Comparison of ENCODE assay signal across 8 cellular contexts in the genomic region with DNA sequence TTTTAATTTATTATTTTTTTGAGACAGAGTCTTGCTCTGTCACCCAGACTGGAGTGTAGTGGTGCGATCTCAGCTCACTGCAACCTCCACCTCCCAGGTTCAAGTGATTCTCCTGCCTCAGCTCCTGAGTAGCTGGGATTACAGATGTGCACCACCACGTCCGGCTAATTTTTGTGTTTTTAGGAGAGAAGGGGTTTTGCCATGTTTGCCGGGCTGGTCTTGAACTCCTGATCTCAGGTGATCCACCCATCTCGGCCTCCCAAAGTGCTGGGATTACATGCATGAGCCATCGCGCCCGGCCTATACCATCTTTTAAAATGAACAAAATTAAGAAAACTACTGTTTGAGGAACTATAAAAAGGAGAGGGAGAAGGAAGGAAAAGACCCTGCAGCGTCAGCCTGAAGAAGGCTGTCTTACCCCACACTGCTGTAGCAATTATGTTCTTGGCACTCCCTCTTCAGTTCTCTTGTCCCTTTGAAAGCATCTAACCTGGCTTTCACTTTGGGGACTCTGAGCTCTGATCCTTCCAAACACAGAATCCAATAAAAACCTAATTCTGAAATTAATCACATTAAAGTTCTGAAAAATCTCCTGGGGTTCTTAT. TPM values are rescaled to one million over a fixed set of nuclear protein-coding genes. Genes with fewer than 3 reads are reported as not detected.
DNase-seq lines count a peak whose midpoint lies in the region; ATAC-seq and TF ChIP-seq lines count a peak whose summit lies in the region.
"Not testable (repeated sequence)": the region's sequence is repeated elsewhere in the genome, so short reads cannot be mapped to it uniquely, and the experiment has no call there.

No MANE protein-coding gene starts in this region.

- TF ChIP-seq POLR2A in vagina (IDR thresholded peaks at IDR 0.05): not testable (repeated sequence)

- not testable (repeated sequence) for TF ChIP-seq CTCF in HFFc6 (IDR thresholded peaks at IDR 0.05); PC-9 (conservative IDR thresholded peaks at IDR 0.05); left ventricle myocardium inferior (IDR thresholded peaks at IDR 0.05; ENCODE audit: borderline replicate concordance); vagina (IDR thresholded peaks at IDR 0.05)

- not testable (repeated sequence) for H4K20me1 ChIP-seq in PC-9 (ENCODE audit: insufficient read depth)

- not testable (repeated sequence) for H2AFZ ChIP-seq in PC-9

- H3F3A ChIP-seq in PC-9 (ENCODE audit: insufficient read depth, low read depth): peaks cover 82% of the 10 kb centered on the region

- H3K4me1 ChIP-seq in PC-9 (replicated peaks; ENCODE audit: insufficient read depth) (peaks cover 72% of the 10 kb centered on the region), left ventricle myocardium inferior (peaks cover 66% of the 10 kb centered on the region), vagina (peaks cover 73% of the 10 kb centered on the region)

- not testable (repeated sequence) for BruUV-seq in PC-9 (replicated peaks; lab: Mats Ljungman, UMichigan)

- peaks cover 58% of the 10 kb centered on the region for H3K4me1 Mint-ChIP-seq in HFFc6 (ENCODE audit: low read depth)
- peaks cover 61% of the 10 kb centered on the region for H3K4me1 Mint-ChIP-seq in activated CD8-positive, alpha-beta memory T cell treated with anti-CD3 and anti-CD28 coated beads, Interleukin-2, amount 10 ng/mL, durations not matched to agents 7 days and 5 days
- H3K4me1 Mint-ChIP-seq in central memory CD8-positive, alpha-beta T cell: peaks cover 26% of the 10 kb centered on the region
- peaks cover 35 to 48% of the 10 kb centered on the region in 2 donors for H3K4me1 Mint-ChIP-seq in natural killer cell treated with Interleukin-12 subunit alpha and Interleukin-12 subunit beta and Interleukin-15 and Interleukin-18, amount 100 ng/mL, for 72 hours (ENCODE audit: low read depth in 2 of 2)
- H3K4me1 Mint-ChIP-seq in stimulated activated memory B cell treated with anti-CD40 and anti-IgM and Interleukin-4, amounts not matched to agents 10 μg/mL and 1 μg/mL and 100 μg/mL, for 72 hours: peaks cover 46% of the 10 kb centered on the region

- not testable (repeated sequence) for ATAC-seq in activated CD8-positive, alpha-beta memory T cell treated with anti-CD3 and anti-CD28 coated beads, Interleukin-2, amount 10 ng/mL, durations not matched to agents 7 days and 5 days; central memory CD8-positive, alpha-beta T cell (replicated peaks; ENCODE audit: extremely low read depth, poor library complexity, severe bottlenecking); natural killer cell treated with Interleukin-12 subunit alpha and Interleukin-12 subunit beta and Interleukin-15 and Interleukin-18, amount 100 ng/mL, for 72 hours; stimulated activated memory B cell treated with anti-CD40 and anti-IgM and Interleukin-4, amounts not matched to agents 10 μg/mL and 1 μg/mL and 100 μg/mL, for 72 hours

- H3K27ac Mint-ChIP-seq in HFFc6: peak overlapping the region; percentile 43; the same call in 1 of the 2 replicates
- peak overlapping the region; percentile 54 for H3K27ac Mint-ChIP-seq in activated CD8-positive, alpha-beta memory T cell treated with anti-CD3 and anti-CD28 coated beads, Interleukin-2, amount 10 ng/mL, durations not matched to agents 7 days and 5 days
- not testable (repeated sequence) for H3K27ac Mint-ChIP-seq in central memory CD8-positive, alpha-beta T cell (ENCODE audit: low read depth)
- H3K27ac Mint-ChIP-seq in natural killer cell treated with Interleukin-12 subunit alpha and Interleukin-12 subunit beta and Interleukin-15 and Interleukin-18, amount 100 ng/mL, for 72 hours: peak overlapping the region; percentile 89 to 94
- H3K27ac Mint-ChIP-seq in stimulated activated memory B cell treated with anti-CD40 and anti-IgM and Interleukin-4, amounts not matched to agents 10 μg/mL and 1 μg/mL and 100 μg/mL, for 72 hours: peak overlapping the region; percentile 93

- POLR2A ChIA-PET in PC-9 (lab: Charles Lee; ENCODE audit: unreplicated experiment): not testable (repeated sequence)

- DNase-seq in HFFc6; PC-9; activated CD8-positive, alpha-beta memory T cell treated with anti-CD3 and anti-CD28 coated beads, Interleukin-2, amount 10 ng/mL, durations not matched to agents 7 days and 5 days; central memory CD8-positive, alpha-beta T cell (ENCODE audit: low spot score in 2 of 2); left ventricle myocardium inferior; natural killer cell treated with Interleukin-12 subunit alpha and Interleukin-12 subunit beta and Interleukin-15 and Interleukin-18, amount 100 ng/mL, for 72 hours (ENCODE audit: low spot score); vagina (ENCODE audit: extremely low spot score in 2 of 2): not testable (repeated sequence)

- not testable (repeated sequence) for H3K9me2 ChIP-seq in PC-9 (ENCODE audit: insufficient read depth)

- not testable (repeated sequence) for H3K27me3 Mint-ChIP-seq in HFFc6 (ENCODE audit: insufficient read depth); activated CD8-positive, alpha-beta memory T cell treated with anti-CD3 and anti-CD28 coated beads, Interleukin-2, amount 10 ng/mL, durations not matched to agents 7 days and 5 days; central memory CD8-positive, alpha-beta T cell; natural killer cell treated with Interleukin-12 subunit alpha and Interleukin-12 subunit beta and Interleukin-15 and Interleukin-18, amount 100 ng/mL, for 72 hours; stimulated activated memory B cell treated with anti-CD40 and anti-IgM and Interleukin-4, amounts not matched to agents 10 μg/mL and 1 μg/mL and 100 μg/mL, for 72 hours

- H3K9me3 ChIP-seq in PC-9 (ENCODE audit: insufficient read depth, low read depth); left ventricle myocardium inferior (replicated peaks); vagina: not testable (repeated sequence)

- not testable (repeated sequence) for H3K4me3 ChIP-seq in PC-9, left ventricle myocardium inferior, vagina

- not testable (repeated sequence) for H3K27me3 ChIP-seq in PC-9 (ENCODE audit: insufficient read depth, low read depth); left ventricle myocardium inferior (ENCODE audit: low read depth); vagina

- H3K27ac ChIP-seq in PC-9: peak overlapping the region; percentile 98
- peak overlapping the region; percentile 98 for H3K27ac ChIP-seq in left ventricle myocardium inferior (replicated peaks)
- H3K27ac ChIP-seq in vagina: peak overlapping the region; percentile 100

- peaks cover 57% of the 10 kb centered on the region for H3K79me2 ChIP-seq in PC-9 (ENCODE audit: low read depth)

- H3K36me3 ChIP-seq in PC-9 (ENCODE audit: low read depth); left ventricle myocardium inferior; vagina: not testable (repeated sequence)

- intact Hi-C loops in PC-9 (cut with micrococcal nuclease; ENCODE audit: unreplicated experiment): loop anchor here (10.0 kb wide), 2 partner anchors 279 to 1151 kb away; a partner anchor contains a TSS
- intact Hi-C loops in left ventricle myocardium inferior (cut with micrococcal nuclease); vagina (cut with DNase I): not testable (repeated sequence)

- H3K9me3 Mint-ChIP-seq in HFFc6; activated CD8-positive, alpha-beta memory T cell treated with anti-CD3 and anti-CD28 coated beads, Interleukin-2, amount 10 ng/mL, durations not matched to agents 7 days and 5 days (ENCODE audit: low read depth); central memory CD8-positive, alpha-beta T cell; natural killer cell treated with Interleukin-12 subunit alpha and Interleukin-12 subunit beta and Interleukin-15 and Interleukin-18, amount 100 ng/mL, for 72 hours; stimulated activated memory B cell treated with anti-CD40 and anti-IgM and Interleukin-4, amounts not matched to agents 10 μg/mL and 1 μg/mL and 100 μg/mL, for 72 hours: not testable (repeated sequence)

- CTCF ChIA-PET in PC-9 (lab: Charles Lee): not testable (repeated sequence)
- CTCF ChIA-PET in activated CD8-positive, alpha-beta memory T cell treated with anti-CD3 and anti-CD28 coated beads, Interleukin-2, amount 10 ng/mL, durations not matched to agents 7 days and 5 days (lab: Charles Lee): interaction anchor here (0.6 to 1.7 kb wide), 4 partner anchors 10 to 86 kb away, joined by 4 to 7 read pairs (median 4); a partner anchor contains a TSS

- H3K4me3 Mint-ChIP-seq in HFFc6: 0 out of 2 replicates have a peak overlapping the region, but pooled peaks have one; percentile 7
- not testable (repeated sequence) for H3K4me3 Mint-ChIP-seq in activated CD8-positive, alpha-beta memory T cell treated with anti-CD3 and anti-CD28 coated beads, Interleukin-2, amount 10 ng/mL, durations not matched to agents 7 days and 5 days
- H3K4me3 Mint-ChIP-seq in central memory CD8-positive, alpha-beta T cell: peak overlapping the region; percentile 27
- H3K4me3 Mint-ChIP-seq in natural killer cell treated with Interleukin-12 subunit alpha and Interleukin-12 subunit beta and Interleukin-15 and Interleukin-18, amount 100 ng/mL, for 72 hours: peak overlapping the region; percentile 45
- peak overlapping the region; percentile 46 for H3K4me3 Mint-ChIP-seq in stimulated activated memory B cell treated with anti-CD40 and anti-IgM and Interleukin-4, amounts not matched to agents 10 μg/mL and 1 μg/mL and 100 μg/mL, for 72 hours

- peak overlapping the region; percentile 98 for H3K4me2 ChIP-seq in PC-9

- H3K36me3 Mint-ChIP-seq in HFFc6 (ENCODE audit: low read depth); activated CD8-positive, alpha-beta memory T cell treated with anti-CD3 and anti-CD28 coated beads, Interleukin-2, amount 10 ng/mL, durations not matched to agents 7 days and 5 days; central memory CD8-positive, alpha-beta T cell (ENCODE audit: insufficient read depth); natural killer cell treated with Interleukin-12 subunit alpha and Interleukin-12 subunit beta and Interleukin-15 and Interleukin-18, amount 100 ng/mL, for 72 hours; stimulated activated memory B cell treated with anti-CD40 and anti-IgM and Interleukin-4, amounts not matched to agents 10 μg/mL and 1 μg/mL and 100 μg/mL, for 72 hours: not testable (repeated sequence)

RNA-seq across cellular contexts. Expression of a gene that starts 3.8 kb away (rescaled TPM):
- 100 to 1,000 TPM in 2 of 6 experiments, 10 to 100 TPM in 4; 95.5 to 116 (median 98.9) TPM for total RNA-seq in HFFc6 (2021; fragmentation: NEBNext Ultra II Directional; extraction: Animal tissue kit (Norgen Biotek cat#: 25700))
- total RNA-seq in PC-9 (2021): 334 and 340 TPM in 2 replicates
- 10 to 100 TPM; 64.6 to 71.6 TPM for total RNA-seq in activated CD8-positive, alpha-beta memory T cell treated with anti-CD3 and anti-CD28 coated beads, Interleukin-2, amount 10 ng/mL, durations not matched to agents 7 days and 5 days
- total RNA-seq in left ventricle myocardium inferior: 184 TPM
- total RNA-seq in natural killer cell treated with Interleukin-12 subunit alpha and Interleukin-12 subunit beta and Interleukin-15 and Interleukin-18, amount 100 ng/mL, for 72 hours: 100 to 1,000 TPM; 107 to 113 TPM
- 466 TPM for total RNA-seq in vagina

RNA-seq across cellular contexts. Expression of a gene that starts 8.4 kb away (rescaled TPM):
- 100 to 1,000 TPM in 1 of 6 experiments, 10 to 100 TPM in 5; 78.5 to 102 (median 84.7) TPM for total RNA-seq in HFFc6 (2021; fragmentation: NEBNext Ultra II Directional; extraction: Animal tissue kit (Norgen Biotek cat#: 25700))
- total RNA-seq in PC-9 (2021) (378 and 385 TPM in 2 replicates), left ventricle myocardium inferior (271 TPM), vagina (345 TPM)
- 100 to 1,000 TPM; 124 to 137 TPM for total RNA-seq in activated CD8-positive, alpha-beta memory T cell treated with anti-CD3 and anti-CD28 coated beads, Interleukin-2, amount 10 ng/mL, durations not matched to agents 7 days and 5 days
- 100 to 1,000 TPM; 160 to 262 TPM for total RNA-seq in natural killer cell treated with Interleukin-12 subunit alpha and Interleukin-12 subunit beta and Interleukin-15 and Interleukin-18, amount 100 ng/mL, for 72 hours

RNA-seq across cellular contexts. Expression of a gene that starts 8.6 kb away (rescaled TPM):
- 1 to 10 TPM; 1.2 to 1.9 (median 1.6) TPM for total RNA-seq in HFFc6 (2021; fragmentation: NEBNext Ultra II Directional; extraction: Animal tissue kit (Norgen Biotek cat#: 25700))
- total RNA-seq in PC-9 (2021): 2.3 and 2.6 TPM in 2 replicates
- 1 to 10 TPM; 2.9 to 3.1 TPM for total RNA-seq in activated CD8-positive, alpha-beta memory T cell treated with anti-CD3 and anti-CD28 coated beads, Interleukin-2, amount 10 ng/mL, durations not matched to agents 7 days and 5 days
- total RNA-seq in left ventricle myocardium inferior: 2.2 TPM
- total RNA-seq in natural killer cell treated with Interleukin-12 subunit alpha and Interleukin-12 subunit beta and Interleukin-15 and Interleukin-18, amount 100 ng/mL, for 72 hours: 1 to 10 TPM; 1.7 to 4.1 TPM
- 0.98 TPM for total RNA-seq in vagina

RNA-seq across cellular contexts. Expression of a gene that starts 16.9 kb away (rescaled TPM):
- 10 to 100 TPM; 31.8 to 48.5 (median 43.4) TPM for total RNA-seq in HFFc6 (2021; fragmentation: NEBNext Ultra II Directional; extraction: Animal tissue kit (Norgen Biotek cat#: 25700))
- total RNA-seq in PC-9 (2021) (67.5 and 74.3 TPM in 2 replicates), left ventricle myocardium inferior (19.4 TPM), vagina (51.6 TPM)
- 100 to 1,000 TPM; 124 to 129 TPM for total RNA-seq in activated CD8-positive, alpha-beta memory T cell treated with anti-CD3 and anti-CD28 coated beads, Interleukin-2, amount 10 ng/mL, durations not matched to agents 7 days and 5 days
- 100 to 1,000 TPM in 1 of 2 donors, 10 to 100 TPM in 1; 94.6 to 113 TPM for total RNA-seq in natural killer cell treated with Interleukin-12 subunit alpha and Interleukin-12 subunit beta and Interleukin-15 and Interleukin-18, amount 100 ng/mL, for 72 hours

RNA-seq across cellular contexts. Expression of a gene that starts 28.1 kb away (rescaled TPM):
- 100 to 1,000 TPM; 117 to 144 (median 127) TPM for total RNA-seq in HFFc6 (2021; fragmentation: NEBNext Ultra II Directional; extraction: Animal tissue kit (Norgen Biotek cat#: 25700))
- total RNA-seq in PC-9 (2021) (99.6 and 124 TPM in 2 replicates), left ventricle myocardium inferior (20.0 TPM), vagina (39.8 TPM)
- total RNA-seq in activated CD8-positive, alpha-beta memory T cell treated with anti-CD3 and anti-CD28 coated beads, Interleukin-2, amount 10 ng/mL, durations not matched to agents 7 days and 5 days: 100 to 1,000 TPM; 107 to 140 TPM
- 100 to 1,000 TPM in 1 of 2 donors, 10 to 100 TPM in 1; 90.7 to 226 TPM for total RNA-seq in natural killer cell treated with Interleukin-12 subunit alpha and Interleukin-12 subunit beta and Interleukin-15 and Interleukin-18, amount 100 ng/mL, for 72 hours
